In the genomic region with DNA sequence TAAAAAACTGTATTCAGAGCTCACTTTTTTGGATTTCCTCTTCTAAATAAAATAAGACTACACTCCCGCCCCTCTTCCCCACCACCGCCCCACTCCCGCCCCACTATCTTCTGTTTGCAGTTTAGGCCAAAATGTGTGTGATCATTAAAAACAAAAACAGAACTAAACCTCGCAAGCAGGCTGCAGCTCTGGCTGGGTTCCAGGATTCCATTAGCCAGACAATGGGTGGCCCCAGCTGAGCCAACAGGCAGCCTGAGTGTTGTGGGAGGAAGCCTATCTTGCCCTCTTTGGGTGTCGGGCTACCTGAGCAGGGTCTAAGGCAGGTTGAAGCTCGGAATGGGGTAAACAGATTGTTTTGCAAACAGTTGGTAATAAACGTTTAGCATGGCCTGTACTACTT, we compare ENCODE assay signal across 9 cellular contexts. TPM values are rescaled to one million over a fixed set of nuclear protein-coding genes. Genes with fewer than 3 reads are reported as not detected.
A peak's percentile ranks its signal among the peaks of the same experiment; 100 is the strongest.
DNase-seq lines count a peak whose midpoint lies in the region; ATAC-seq, FAIRE-seq and TF ChIP-seq lines count a peak whose summit lies in the region.
"Had no signal": no experiment of that assay in that cellular context is flagged by ENCODE, and none has a peak within 500 bp of the region (broad histone marks: within the 10 kb centered on the region; RNA-seq: fewer than 3 reads in every experiment).

No MANE protein-coding gene starts in this region.

- no peaks in the 10 kb centered on the region for H3K79me2 ChIP-seq in astrocyte (ENCODE audit: insufficient read depth, low read length)

- no peaks in the 10 kb centered on the region for H3K36me3 Mint-ChIP-seq in astrocyte (ENCODE audit: low read depth, unreplicated experiment)

- no peaks in the 10 kb centered on the region for H3K27me3 Mint-ChIP-seq in astrocyte (ENCODE audit: low read depth, unreplicated experiment)

- no peak for FAIRE-seq in astrocyte (lab: Jason Lieb, UNC)
- FAIRE-seq in GM12892 (lab: Jason Lieb, UNC): no peak

- no peak for TF ChIP-seq POLR2A in GM12892 (IDR thresholded peaks at IDR 0.05; ENCODE audit: low read depth, low read length)

- no peaks in the 10 kb centered on the region for H3K9me3 Mint-ChIP-seq in astrocyte (ENCODE audit: unreplicated experiment)

- no peaks in the 10 kb centered on the region for H3K9me3 ChIP-seq in astrocyte (ENCODE audit: insufficient read depth, low read depth, low read length)

- no peak overlapping the region for H3K9ac ChIP-seq in astrocyte (ENCODE audit: low read length)

- H3K4me3 Mint-ChIP-seq in astrocyte (ENCODE audit: unreplicated experiment): no peak overlapping the region
- H3K4me3 Mint-ChIP-seq: neural crest cell had no signal

- TF ChIP-seq CTCF in astrocyte (IDR thresholded peaks at IDR 0.05; ENCODE audit: insufficient read depth, low read depth, low read length): no peak

- no peak overlapping the region for H3K4me3 ChIP-seq in astrocyte (ENCODE audit: insufficient read depth, low read depth, low read length)

- ATAC-seq in GM18870 (IDR thresholded peaks at IDR 0.05; ENCODE audit: unreplicated experiment) (no peak), HG03045 (IDR thresholded peaks at IDR 0.05; ENCODE audit: unreplicated experiment) (no peak)

- no peaks in the 10 kb centered on the region for H3K36me3 ChIP-seq in astrocyte (ENCODE audit: insufficient read depth, low read length)

- H2AFZ ChIP-seq in astrocyte (ENCODE audit: low read depth, low read length): peak overlapping the region; percentile 19

- no peaks in the 10 kb centered on the region for H3K27me3 ChIP-seq in astrocyte (ENCODE audit: insufficient read depth, low read length)

- peaks cover 25% of the 10 kb centered on the region for H3K4me1 Mint-ChIP-seq in astrocyte (ENCODE audit: low read depth, unreplicated experiment)

- H3K4me2 ChIP-seq in astrocyte (ENCODE audit: low read length): peak overlapping the region; percentile 58

- DNase-seq in CMK (ENCODE audit: low read depth) (peak; percentile 63), NCI-H1694 (lab: John Stamatoyannopoulos, UW) (peak; percentile 53), astrocyte (ENCODE audit: low read depth) (peak; percentile 42), iris pigment epithelial cell (ENCODE audit: low read depth) (peak; percentile 65), GM12892 (ENCODE audit: insufficient read length) (no peak), RKO (ENCODE audit: low spot score) (no peak)

- H3K27ac ChIP-seq in astrocyte (ENCODE audit: low read depth, low read length): no peak overlapping the region

- H4K20me1 ChIP-seq in astrocyte (ENCODE audit: insufficient read depth, low read length): no peaks in the 10 kb centered on the region

- H3K4me1 ChIP-seq in astrocyte (ENCODE audit: insufficient read depth, low read length): peaks cover 3% of the 10 kb centered on the region

- H3K27ac Mint-ChIP-seq in astrocyte (ENCODE audit: unreplicated experiment): peak overlapping the region; percentile 58

RNA-seq across cellular contexts. Expression of a gene that starts 41.7 kb away (rescaled TPM):
- 34.6 and 47.0 TPM in 2 replicates for total RNA-seq in astrocyte
- polyA plus RNA-seq in GM12892 (2012; ENCODE audit: missing spikeins): 2.1 TPM

Comparison
In these comparisons a context has a peak if more than half of its experiments do, and no peak if none do; other contexts are left out.
1. DNase-seq: peak in CMK (single experiment), NCI-H1694 (single experiment), astrocyte (single experiment) and iris pigment epithelial cell (single experiment); none in GM12892 (single experiment) and RKO (single experiment).